ENCODE assay signal across 12 cellular contexts in genomic region chr6:42226251-42227143, GRCh38. TPM values are rescaled to one million over a fixed set of nuclear protein-coding genes. Genes with fewer than 3 reads are reported as not detected.
DNase-seq lines count a peak whose midpoint lies in the region; ATAC-seq and TF ChIP-seq lines count a peak whose summit lies in the region.
"Had no signal": no experiment of that assay in that cellular context is flagged by ENCODE, and none has a peak within 500 bp of the region (broad histone marks: within the 10 kb centered on the region; RNA-seq: fewer than 3 reads in every experiment).

No MANE protein-coding gene starts in this region.

- TF ChIP-seq CTCF in AG10803 (conservative IDR thresholded peaks at IDR 0.05; ENCODE audit: low read length) (no peak), cardiac fibroblast (IDR thresholded peaks at IDR 0.05; ENCODE audit: low read depth, low read length) (no peak), testis (IDR thresholded peaks at IDR 0.05) (no peak), stomach (IDR thresholded peaks at IDR 0.05) (no peak)

- H3K36me3 ChIP-seq in Karpas-422 (ENCODE audit: insufficient read depth, low read length) (peaks cover 22% of the 10 kb centered on the region; the same call in 1 of the 2 replicates), mesenchymal stem cell (ENCODE audit: control insufficient read depth in 1 of 2, insufficient read depth in 2 of 2, low read depth in 1 of 2, low read length in 2 of 2) (peaks cover 9 to 42% of the 10 kb centered on the region in 2 experiments), testis (ENCODE audit: low read depth, missing control alignments) (no peaks in the 10 kb centered on the region), stomach (peaks cover 0 to 42% (median 38%) of the 10 kb centered on the region in 4 donors)

- peaks cover 7% of the 10 kb centered on the region for H3K4me1 Mint-ChIP-seq in stimulated activated effector memory CD8-positive, alpha-beta T cell treated with anti-CD3 and anti-CD28 coated beads, Interleukin-12 subunit alpha, Interleukin-12 subunit beta, amount 100 ng/mL, for 72 hours
- peaks cover 21% of the 10 kb centered on the region for H3K4me1 Mint-ChIP-seq in activated CD4-positive, alpha-beta T cell treated with anti-CD3 and anti-CD28 coated beads for 36 hours

- peak overlapping the region; percentile 91; the same call in 1 of the 2 replicates for H3K27ac ChIP-seq in Karpas-422 (ENCODE audit: low read length)
- H3K27ac ChIP-seq in mesenchymal stem cell (ENCODE audit: low read length, poor library complexity, severe bottlenecking), result peak overlapping the region; percentile 96
- H3K27ac ChIP-seq in testis, result no peak overlapping the region
- H3K27ac ChIP-seq in stomach, result peak overlapping the region in 1 of 5 donors; percentile 36

- H3K79me2 ChIP-seq in Karpas-422 (ENCODE audit: low read length), result no peaks in the 10 kb centered on the region

- no peak overlapping the region for H3K27ac Mint-ChIP-seq in stimulated activated effector memory CD8-positive, alpha-beta T cell treated with anti-CD3 and anti-CD28 coated beads, Interleukin-12 subunit alpha, Interleukin-12 subunit beta, amount 100 ng/mL, for 72 hours
- H3K27ac Mint-ChIP-seq in activated CD4-positive, alpha-beta T cell treated with anti-CD3 and anti-CD28 coated beads for 36 hours, result no peak overlapping the region
- H3K27ac Mint-ChIP-seq: dendritic cell treated with granulocyte-macrophage colony-stimulating factor and Interleukin-4, amounts not matched to agents 40 ng/mL and 50 ng/mL, for 4 days had no signal

- peak overlapping the region in 1 of 2 experiments; percentile 5 for H3K18ac ChIP-seq in mesenchymal stem cell (ENCODE audit: low read depth in 1 of 2, low read length in 2 of 2)

- peak overlapping the region; percentile 33 for H2AK5ac ChIP-seq in mesenchymal stem cell (ENCODE audit: low read length, severe bottlenecking)

- H3K27me3 ChIP-seq in Karpas-422 (ENCODE audit: low read length) (no peaks in the 10 kb centered on the region), mesenchymal stem cell (ENCODE audit: control insufficient read depth in 1 of 2, insufficient read depth in 1 of 2, low read length in 2 of 2) (no peaks in the 10 kb centered on the region), testis (no peaks in the 10 kb centered on the region), stomach (no peaks in the 10 kb centered on the region)

- H3K14ac ChIP-seq in mesenchymal stem cell (ENCODE audit: low read length in 2 of 2), result peak overlapping the region in 1 of 2 experiments; percentile 3

- WGBS in mesenchymal stem cell, result 17% methylated on average over 11 of the region's 11 CpGs
- 68 to 69% methylated on average over 9 to 11 of the region's 11 CpGs for WGBS in testis, 2 donors
- 38 to 62% (median 50%) methylated on average over 11 of the region's 11 CpGs for WGBS in stomach, 5 donors

- no peak for ATAC-seq in stimulated activated effector memory CD8-positive, alpha-beta T cell treated with anti-CD3 and anti-CD28 coated beads, Interleukin-12 subunit alpha, Interleukin-12 subunit beta, amount 100 ng/mL, for 72 hours
- ATAC-seq in activated CD4-positive, alpha-beta T cell treated with anti-CD3 and anti-CD28 coated beads for 36 hours, result no peak

- peaks cover 35% of the 10 kb centered on the region for H3K4me1 ChIP-seq in Karpas-422 (ENCODE audit: low read length)
- H3K4me1 ChIP-seq in mesenchymal stem cell (ENCODE audit: control insufficient read depth, insufficient read depth, low read depth, low read length), result peaks cover 20% of the 10 kb centered on the region
- H3K4me1 ChIP-seq in testis, result no peaks in the 10 kb centered on the region
- H3K4me1 ChIP-seq in stomach, result peaks cover 0 to 22% (median 0%) of the 10 kb centered on the region in 4 donors

- no peak overlapping the region for H3K23ac ChIP-seq in mesenchymal stem cell (ENCODE audit: low read length in 2 of 2)

- peak overlapping the region in 1 of 2 experiments; percentile 32 for H2BK12ac ChIP-seq in mesenchymal stem cell (ENCODE audit: low read length in 2 of 2)

- H3K9me3 Mint-ChIP-seq in stimulated activated effector memory CD8-positive, alpha-beta T cell treated with anti-CD3 and anti-CD28 coated beads, Interleukin-12 subunit alpha, Interleukin-12 subunit beta, amount 100 ng/mL, for 72 hours, result no peaks in the 10 kb centered on the region
- no peaks in the 10 kb centered on the region for H3K9me3 Mint-ChIP-seq in activated CD4-positive, alpha-beta T cell treated with anti-CD3 and anti-CD28 coated beads for 36 hours (ENCODE audit: low read depth)
- H3K9me3 Mint-ChIP-seq: dendritic cell treated with granulocyte-macrophage colony-stimulating factor and Interleukin-4, amounts not matched to agents 40 ng/mL and 50 ng/mL, for 4 days had no signal

- DNase-seq in AG10803 (ENCODE audit: low read depth), result peak; percentile 44
- no peak for DNase-seq in Karpas-422
- peak; percentile 36 to 65 for DNase-seq in cardiac fibroblast (ENCODE audit: low read depth in 2 of 2)
- DNase-seq in mesenchymal stem cell, result peak; percentile 89
- no peak for DNase-seq in testis
- DNase-seq in stimulated activated effector memory CD8-positive, alpha-beta T cell treated with anti-CD3 and anti-CD28 coated beads, Interleukin-12 subunit alpha, Interleukin-12 subunit beta, amount 100 ng/mL, for 72 hours (ENCODE audit: low spot score in 2 of 2), result no peak
- DNase-seq in activated CD4-positive, alpha-beta T cell treated with anti-CD3 and anti-CD28 coated beads for 36 hours, result no peak
- DNase-seq in stomach, result no peak
- DNase-seq: DMS 273 treated with DMSO at 0.1 percent for 48 hours, substantia nigra had no signal

- H4K20me1 ChIP-seq in Karpas-422 (ENCODE audit: insufficient read depth, low read depth, low read length), result no peaks in the 10 kb centered on the region

- H3K9me3 ChIP-seq in Karpas-422 (ENCODE audit: low read length), result no peaks in the 10 kb centered on the region
- H3K9me3 ChIP-seq in mesenchymal stem cell (ENCODE audit: control insufficient read depth, low read length), result no peaks in the 10 kb centered on the region
- H3K9me3 ChIP-seq in testis, result no peaks in the 10 kb centered on the region
- no peaks in the 10 kb centered on the region for H3K9me3 ChIP-seq in stomach

- H3K9ac ChIP-seq in Karpas-422 (ENCODE audit: low read length) (no peak overlapping the region), mesenchymal stem cell (ENCODE audit: low read length) (peak overlapping the region; percentile 68)

- no peak overlapping the region for H3K4me2 ChIP-seq in Karpas-422 (ENCODE audit: low read depth, low read length, poor library complexity, severe bottlenecking)
- H3K4me2 ChIP-seq in mesenchymal stem cell (ENCODE audit: low read length, poor library complexity, severe bottlenecking), result peak overlapping the region; percentile 24

- H4K8ac ChIP-seq in mesenchymal stem cell (ENCODE audit: low read length), result peak overlapping the region; percentile 48

- CTCF ChIA-PET in activated CD4-positive, alpha-beta T cell treated with anti-CD3 and anti-CD28 coated beads for 36 hours (lab: Charles Lee), result interaction anchor here (0.8 to 3.6 kb wide), 5 partner anchors 9 to 321 kb away, joined by 3 to 24 read pairs (median 3); partner anchors contain the start of gene MRPS10

- H2BK5ac ChIP-seq in mesenchymal stem cell (ENCODE audit: low read depth, low read length, poor library complexity, severe bottlenecking), result peak overlapping the region; percentile 61

- POLR2A ChIA-PET in activated CD4-positive, alpha-beta T cell treated with anti-CD3 and anti-CD28 coated beads for 36 hours (lab: Charles Lee), result no interaction called here

- no peak overlapping the region for H4K91ac ChIP-seq in mesenchymal stem cell (ENCODE audit: low read length)

- H2AFZ ChIP-seq in Karpas-422 (ENCODE audit: low read length) (no peak overlapping the region), mesenchymal stem cell (ENCODE audit: low read depth, low read length) (no peak overlapping the region)

- no peaks in the 10 kb centered on the region for H3K9me2 ChIP-seq in Karpas-422 (replicated peaks; ENCODE audit: insufficient read depth, low read length)

- TF ChIP-seq POLR2A in testis (IDR thresholded peaks at IDR 0.05) (no peak), stomach (IDR thresholded peaks at IDR 0.05) (no peak)

- no peak overlapping the region for H2BK15ac ChIP-seq in mesenchymal stem cell (ENCODE audit: low read depth, poor library complexity, severe bottlenecking)

- no peak overlapping the region for H3K4me3 Mint-ChIP-seq in stimulated activated effector memory CD8-positive, alpha-beta T cell treated with anti-CD3 and anti-CD28 coated beads, Interleukin-12 subunit alpha, Interleukin-12 subunit beta, amount 100 ng/mL, for 72 hours
- no peak overlapping the region for H3K4me3 Mint-ChIP-seq in activated CD4-positive, alpha-beta T cell treated with anti-CD3 and anti-CD28 coated beads for 36 hours
- H3K4me3 Mint-ChIP-seq: dendritic cell treated with granulocyte-macrophage colony-stimulating factor and Interleukin-4, amounts not matched to agents 40 ng/mL and 50 ng/mL, for 4 days had no signal

- no peak overlapping the region for H3K4ac ChIP-seq in mesenchymal stem cell (ENCODE audit: low read depth in 1 of 2, low read length in 2 of 2)

- H3K4me3 ChIP-seq in AG10803 (ENCODE audit: low read length), result no peak overlapping the region
- H3K4me3 ChIP-seq in Karpas-422 (ENCODE audit: low read length), result no peak overlapping the region
- no peak overlapping the region for H3K4me3 ChIP-seq in cardiac fibroblast (replicated peaks in 1 of 2; ENCODE audit: low read depth in 2 of 2, low read length in 2 of 2)
- H3K4me3 ChIP-seq in mesenchymal stem cell (ENCODE audit: insufficient read depth in 1 of 2, low read depth in 1 of 2, low read length in 2 of 2), result no peak overlapping the region
- no peak overlapping the region for H3K4me3 ChIP-seq in testis
- no peak overlapping the region for H3K4me3 ChIP-seq in stomach

- intact Hi-C loops in testis (cut with DNase I; ENCODE audit: low total_unique reads), result no loop called here
- intact Hi-C loops in activated CD4-positive, alpha-beta T cell treated with anti-CD3 and anti-CD28 coated beads for 36 hours (cut with DNase I, micrococcal nuclease), result no loop called here
- intact Hi-C loops in stomach (cut with DNase I; ENCODE audit: low total_unique reads), result no loop called here

- no peak overlapping the region for H2BK120ac ChIP-seq in mesenchymal stem cell (ENCODE audit: low read depth, low read length)

- H3K36me3 Mint-ChIP-seq in stimulated activated effector memory CD8-positive, alpha-beta T cell treated with anti-CD3 and anti-CD28 coated beads, Interleukin-12 subunit alpha, Interleukin-12 subunit beta, amount 100 ng/mL, for 72 hours, result peaks cover 36% of the 10 kb centered on the region
- H3K36me3 Mint-ChIP-seq in activated CD4-positive, alpha-beta T cell treated with anti-CD3 and anti-CD28 coated beads for 36 hours (ENCODE audit: low read depth), result peaks cover 2% of the 10 kb centered on the region

- peaks cover 8% of the 10 kb centered on the region for H3K79me1 ChIP-seq in mesenchymal stem cell (replicated peaks; ENCODE audit: low read length, poor library complexity, severe bottlenecking)

- H3K27me3 Mint-ChIP-seq in activated CD4-positive, alpha-beta T cell treated with anti-CD3 and anti-CD28 coated beads for 36 hours, result no peaks in the 10 kb centered on the region
- H3K27me3 Mint-ChIP-seq: dendritic cell treated with granulocyte-macrophage colony-stimulating factor and Interleukin-4, amounts not matched to agents 40 ng/mL and 50 ng/mL, for 4 days had no signal

- TF ChIP-seq EP300 in stomach (IDR thresholded peaks at IDR 0.05), result no peak

RNA-seq across cellular contexts. Expression of gene MRPS10, which starts 8.8 kb away (rescaled TPM):
- total RNA-seq in Karpas-422 (2014; rRNA removed; shearing (Covaris generic); ENCODE audit: low replicate concordance), result 34.7 and 54.2 TPM in 2 replicates
- 39.7 TPM for polyA plus RNA-seq in mesenchymal stem cell (2013, experiment 1 of 2)
- polyA plus RNA-seq in mesenchymal stem cell (2013, experiment 2 of 2), result 41.1 TPM
- total RNA-seq in testis (10 to 100 TPM; 35.8 to 42.0 TPM), stomach (10 to 100 TPM in 2 of 5 donors, 1 to 10 TPM in 3; 8.5 to 38.2 (median 9.9) TPM)
- polyA plus RNA-seq in testis (ENCODE audit: insufficient read depth, low read depth, low replicate concordance) (33.9 TPM), stomach (10 to 100 TPM; 20.6 to 28.1 (median 24.7) TPM)
- total RNA-seq in activated CD4-positive, alpha-beta T cell treated with anti-CD3 and anti-CD28 coated beads for 36 hours, result 10 to 100 TPM; 35.2 to 36.2 TPM

RNA-seq across cellular contexts. Expression of gene GUCA1B, which starts 31.7 kb away (rescaled TPM):
- not detected in 2 replicates for total RNA-seq in Karpas-422 (2014; rRNA removed; shearing (Covaris generic); ENCODE audit: low replicate concordance)
- 0.32 TPM for polyA plus RNA-seq in mesenchymal stem cell (2013, experiment 1 of 2)
- polyA plus RNA-seq in mesenchymal stem cell (2013, experiment 2 of 2), result 0.29 TPM
- 1 to 10 TPM; 3.0 to 3.7 TPM for total RNA-seq in testis
- polyA plus RNA-seq in testis (ENCODE audit: insufficient read depth, low read depth, low replicate concordance), result 2.8 TPM
- 1 to 10 TPM; 1.0 to 1.5 TPM for total RNA-seq in activated CD4-positive, alpha-beta T cell treated with anti-CD3 and anti-CD28 coated beads for 36 hours
- total RNA-seq in stomach, result under 1 TPM in 2 of 5 donors, not detected in 3; 0.55 to 0.58 TPM
- under 1 TPM in 2 of 3 donors, not detected in 1; 0.45 to 0.92 TPM for polyA plus RNA-seq in stomach

RNA-seq across cellular contexts. Expression of gene GUCA1A, which starts 53.3 kb away (rescaled TPM):
- not detected in 2 replicates for total RNA-seq in Karpas-422 (2014; rRNA removed; shearing (Covaris generic); ENCODE audit: low replicate concordance)
- 0.19 TPM for polyA plus RNA-seq in mesenchymal stem cell (2013, experiment 1 of 2)
- polyA plus RNA-seq in mesenchymal stem cell (2013, experiment 2 of 2), result 0.05 TPM
- total RNA-seq in testis (10 to 100 TPM in 1 of 2 donors, 1 to 10 TPM in 1; 6.7 to 44.2 TPM), stomach (not detected)
- polyA plus RNA-seq in testis (ENCODE audit: insufficient read depth, low read depth, low replicate concordance) (47.0 TPM), stomach (under 1 TPM in 1 of 3 donors, not detected in 2; 0.10 TPM)
- not detected for total RNA-seq in activated CD4-positive, alpha-beta T cell treated with anti-CD3 and anti-CD28 coated beads for 36 hours
- total RNA-seq: omental fat pad had no signal

Comparison
In these comparisons a context has a peak if more than half of its experiments do, and no peak if none do; other contexts are left out.
1. DNase-seq: peak in AG10803 (single experiment), cardiac fibroblast (2 of 2) and mesenchymal stem cell (single experiment); none in Karpas-422 (single experiment), testis (single experiment), stimulated activated effector memory CD8-positive, alpha-beta T cell treated with anti-CD3 and anti-CD28 coated beads, Interleukin-12 subunit alpha, Interleukin-12 subunit beta, amount 100 ng/mL, for 72 hours (0 of 2), activated CD4-positive, alpha-beta T cell treated with anti-CD3 and anti-CD28 coated beads for 36 hours (single experiment) and stomach (single experiment).
2. H3K27ac ChIP-seq: peak in Karpas-422 (single experiment) and mesenchymal stem cell (single experiment); none in testis (0 of 2).